In genomic region chr14:101235872-101236221, GRCh38 we compare ENCODE assay signal across 12 cellular contexts.
DNase-seq lines count a peak whose midpoint lies in the region; ATAC-seq and TF ChIP-seq lines count a peak whose summit lies in the region.
"Had no signal": no experiment of that assay in that cellular context is flagged by ENCODE, and none has a peak within 500 bp of the region (broad histone marks: within the 10 kb centered on the region; RNA-seq: fewer than 3 reads in every experiment).

No MANE protein-coding gene starts in this region.

- H4K8ac ChIP-seq in trophoblast cell (ENCODE audit: low read depth, low read length), result no peak overlapping the region

- no peak overlapping the region for H2BK5ac ChIP-seq in trophoblast cell (ENCODE audit: low read depth, low read length, poor library complexity)

- H3K27ac Mint-ChIP-seq in WTC11 (no peak overlapping the region), glutamatergic neuron (ENCODE audit: unreplicated experiment) (no peak overlapping the region)
- H3K27ac Mint-ChIP-seq: CD8-positive, alpha-beta memory T cell had no signal

- H3K9me3 ChIP-seq in trophoblast cell (ENCODE audit: insufficient read depth, low read depth, low read length), result peaks cover 2% of the 10 kb centered on the region
- H3K9me3 ChIP-seq: BLaER1, Caco-2 had no signal

- H3K27me3 Mint-ChIP-seq in WTC11 (ENCODE audit: low read depth) (no peaks in the 10 kb centered on the region; the same call in 1 of the 2 replicates), glutamatergic neuron (ENCODE audit: unreplicated experiment) (peaks cover 3% of the 10 kb centered on the region)

- H3K4me2 ChIP-seq in trophoblast cell (ENCODE audit: low read length), result no peak overlapping the region
- H3K4me2 ChIP-seq: BLaER1 had no signal

- peaks cover 0 to 4% of the 10 kb centered on the region in 2 experiments for H3K4me1 ChIP-seq in trophoblast cell (ENCODE audit: control insufficient read depth in 1 of 2, insufficient read depth in 2 of 2, low read length in 2 of 2)
- H3K4me1 ChIP-seq: Caco-2 had no signal

- no peak overlapping the region for H3K4ac ChIP-seq in trophoblast cell (ENCODE audit: low read depth, low read length)

- ATAC-seq in WTC11, result peak; percentile 18; the same call in 1 of the 2 replicates
- ATAC-seq in HG03108 (IDR thresholded peaks at IDR 0.05; ENCODE audit: unreplicated experiment), result no peak
- ATAC-seq in HG03460 (IDR thresholded peaks at IDR 0.05; ENCODE audit: unreplicated experiment), result no peak
- ATAC-seq in omental fat pad (ENCODE audit: low FRiP score), result no peak

- WGBS in trophoblast cell (ENCODE audit: extremely low coverage, insufficient coverage, insufficient read length), result no CpG with 5 or more reads among the region's 8 CpGs

- H3K79me1 ChIP-seq in trophoblast cell (ENCODE audit: low read length), result no peaks in the 10 kb centered on the region

- no peak overlapping the region for H2AFZ ChIP-seq in trophoblast cell (ENCODE audit: insufficient read depth, low read length, poor library complexity)

- no peak overlapping the region for H2BK120ac ChIP-seq in trophoblast cell (ENCODE audit: insufficient read depth, low read length, poor library complexity)

- in situ Hi-C loops in GM13976 (cut with MboI; ENCODE audit: low sequenced_read_pairs, unreplicated experiment), result no loop called here

- no peak overlapping the region for H2AK5ac ChIP-seq in trophoblast cell (ENCODE audit: low read length)

- H3K27ac ChIP-seq in trophoblast cell (ENCODE audit: low read depth, low read length), result no peak overlapping the region
- H3K27ac ChIP-seq: BLaER1 had no signal

- H3K36me3 Mint-ChIP-seq in WTC11 (no peaks in the 10 kb centered on the region), glutamatergic neuron (ENCODE audit: unreplicated experiment) (no peaks in the 10 kb centered on the region)
- H3K36me3 Mint-ChIP-seq: CD8-positive, alpha-beta memory T cell had no signal

- H4K91ac ChIP-seq in trophoblast cell (ENCODE audit: low read depth, low read length), result no peak overlapping the region

- DNase-seq in GM13976 (ENCODE audit: low spot score) (peak; percentile 16), WTC11 (ENCODE audit: low spot score) (no peak), mesenteric fat pad (ENCODE audit: low spot score) (peak; percentile 49), trophoblast cell (no peak), glutamatergic neuron (no peak), omental fat pad (ENCODE audit: low spot score) (no peak)
- DNase-seq: CD8-positive, alpha-beta memory T cell; GDM1 had no signal

- H3K36me3 ChIP-seq in trophoblast cell (ENCODE audit: control insufficient read depth in 1 of 2, insufficient read depth in 2 of 2, low read length in 2 of 2), result no peaks in the 10 kb centered on the region
- H3K36me3 ChIP-seq: BLaER1 had no signal

- H3K27me3 ChIP-seq in trophoblast cell (ENCODE audit: insufficient read depth, low read length), result no peaks in the 10 kb centered on the region

- H3K14ac ChIP-seq in trophoblast cell (ENCODE audit: low read length), result no peak overlapping the region

- H3K18ac ChIP-seq in trophoblast cell (ENCODE audit: low read length), result no peak overlapping the region

- no peaks in the 10 kb centered on the region for H3K79me2 ChIP-seq in trophoblast cell (ENCODE audit: control insufficient read depth, insufficient read depth, low read length, poor library complexity)

- no peak overlapping the region for H4K12ac ChIP-seq in trophoblast cell (ENCODE audit: low read depth, low read length)

- H2BK12ac ChIP-seq in trophoblast cell (ENCODE audit: low read length), result peak overlapping the region; percentile 9

- H3K4me3 Mint-ChIP-seq in WTC11 (no peak overlapping the region), glutamatergic neuron (ENCODE audit: unreplicated experiment) (no peak overlapping the region)
- H3K4me3 Mint-ChIP-seq: CD8-positive, alpha-beta memory T cell had no signal

- TF ChIP-seq CTCF in GM13976 (IDR thresholded peaks at IDR 0.05; ENCODE audit: borderline replicate concordance, control extremely low read depth, extremely low read depth, insufficient read depth, missing control alignments) (no peak), WTC11 (IDR thresholded peaks at IDR 0.05) (no peak), glutamatergic neuron (IDR thresholded peaks at IDR 0.05; ENCODE audit: partially characterized antibody, unreplicated experiment) (no peak), omental fat pad (IDR thresholded peaks at IDR 0.05) (no peak)

- H3K9ac ChIP-seq in trophoblast cell (ENCODE audit: low read length), result no peak overlapping the region
- H3K9ac ChIP-seq: BLaER1 had no signal

- no peak overlapping the region for H3K4me3 ChIP-seq in trophoblast cell (ENCODE audit: low read depth, low read length)
- H3K4me3 ChIP-seq: BLaER1 had no signal

- CTCF ChIA-PET in WTC11 (lab: Charles Lee), result interaction anchor here (0.6 to 1.6 kb wide), 15 partner anchors 11 to 393 kb away, joined by 3 to 16 read pairs (median 3); no protein-coding TSS in a partner anchor

- H3K4me1 Mint-ChIP-seq in WTC11 (peaks cover 10% of the 10 kb centered on the region), glutamatergic neuron (ENCODE audit: low read depth, unreplicated experiment) (peaks cover 3% of the 10 kb centered on the region)
- H3K4me1 Mint-ChIP-seq: CD8-positive, alpha-beta memory T cell had no signal

- H3K9me3 Mint-ChIP-seq in WTC11, result peaks cover 2% of the 10 kb centered on the region
- peaks cover 2% of the 10 kb centered on the region for H3K9me3 Mint-ChIP-seq in glutamatergic neuron (ENCODE audit: unreplicated experiment)
- H3K9me3 Mint-ChIP-seq: CD8-positive, alpha-beta memory T cell had no signal

- POLR2A ChIA-PET in WTC11 (lab: Charles Lee), result interaction anchor here (0.8 kb wide), 1 partner anchor 168 kb away, joined by 3 read pairs; no protein-coding TSS in a partner anchor

- H3K23ac ChIP-seq in trophoblast cell (ENCODE audit: low read length), result no peak overlapping the region

TF ChIP-seq in WTC11, 78 proteins besides CTCF, POLR2A, EP300 and RAD21 (continues in another document):
- no peak for TF ChIP-seq ZNF396 (CRISPR knock-in tag; IDR thresholded peaks at IDR 0.05; ENCODE audit: borderline replicate concordance)
- TF ChIP-seq, protein P1, sequence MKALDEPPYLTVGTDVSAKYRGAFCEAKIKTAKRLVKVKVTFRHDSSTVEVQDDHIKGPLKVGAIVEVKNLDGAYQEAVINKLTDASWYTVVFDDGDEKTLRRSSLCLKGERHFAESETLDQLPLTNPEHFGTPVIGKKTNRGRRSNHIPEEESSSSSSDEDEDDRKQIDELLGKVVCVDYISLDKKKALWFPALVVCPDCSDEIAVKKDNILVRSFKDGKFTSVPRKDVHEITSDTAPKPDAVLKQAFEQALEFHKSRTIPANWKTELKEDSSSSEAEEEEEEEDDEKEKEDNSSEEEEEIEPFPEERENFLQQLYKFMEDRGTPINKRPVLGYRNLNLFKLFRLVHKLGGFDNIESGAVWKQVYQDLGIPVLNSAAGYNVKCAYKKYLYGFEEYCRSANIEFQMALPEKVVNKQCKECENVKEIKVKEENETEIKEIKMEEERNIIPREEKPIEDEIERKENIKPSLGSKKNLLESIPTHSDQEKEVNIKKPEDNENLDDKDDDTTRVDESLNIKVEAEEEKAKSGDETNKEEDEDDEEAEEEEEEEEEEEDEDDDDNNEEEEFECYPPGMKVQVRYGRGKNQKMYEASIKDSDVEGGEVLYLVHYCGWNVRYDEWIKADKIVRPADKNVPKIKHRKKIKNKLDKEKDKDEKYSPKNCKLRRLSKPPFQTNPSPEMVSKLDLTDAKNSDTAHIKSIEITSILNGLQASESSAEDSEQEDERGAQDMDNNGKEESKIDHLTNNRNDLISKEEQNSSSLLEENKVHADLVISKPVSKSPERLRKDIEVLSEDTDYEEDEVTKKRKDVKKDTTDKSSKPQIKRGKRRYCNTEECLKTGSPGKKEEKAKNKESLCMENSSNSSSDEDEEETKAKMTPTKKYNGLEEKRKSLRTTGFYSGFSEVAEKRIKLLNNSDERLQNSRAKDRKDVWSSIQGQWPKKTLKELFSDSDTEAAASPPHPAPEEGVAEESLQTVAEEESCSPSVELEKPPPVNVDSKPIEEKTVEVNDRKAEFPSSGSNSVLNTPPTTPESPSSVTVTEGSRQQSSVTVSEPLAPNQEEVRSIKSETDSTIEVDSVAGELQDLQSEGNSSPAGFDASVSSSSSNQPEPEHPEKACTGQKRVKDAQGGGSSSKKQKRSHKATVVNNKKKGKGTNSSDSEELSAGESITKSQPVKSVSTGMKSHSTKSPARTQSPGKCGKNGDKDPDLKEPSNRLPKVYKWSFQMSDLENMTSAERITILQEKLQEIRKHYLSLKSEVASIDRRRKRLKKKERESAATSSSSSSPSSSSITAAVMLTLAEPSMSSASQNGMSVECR (CRISPR knock-in tag; IDR thresholded peaks at IDR 0.05; ENCODE audit: borderline replicate concordance), result no peak
- TF ChIP-seq, protein P2, sequence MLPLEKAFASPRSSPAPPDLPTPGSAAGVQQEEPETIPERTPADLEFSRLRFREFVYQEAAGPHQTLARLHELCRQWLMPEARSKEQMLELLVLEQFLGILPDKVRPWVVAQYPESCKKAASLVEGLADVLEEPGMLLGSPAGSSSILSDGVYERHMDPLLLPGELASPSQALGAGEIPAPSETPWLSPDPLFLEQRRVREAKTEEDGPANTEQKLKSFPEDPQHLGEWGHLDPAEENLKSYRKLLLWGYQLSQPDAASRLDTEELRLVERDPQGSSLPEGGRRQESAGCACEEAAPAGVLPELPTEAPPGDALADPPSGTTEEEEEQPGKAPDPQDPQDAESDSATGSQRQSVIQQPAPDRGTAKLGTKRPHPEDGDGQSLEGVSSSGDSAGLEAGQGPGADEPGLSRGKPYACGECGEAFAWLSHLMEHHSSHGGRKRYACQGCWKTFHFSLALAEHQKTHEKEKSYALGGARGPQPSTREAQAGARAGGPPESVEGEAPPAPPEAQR (CRISPR knock-in tag; IDR thresholded peaks at IDR 0.05), result no peak

Comparison
In these comparisons a context has a peak if more than half of its experiments do, and no peak if none do; other contexts are left out.
1. DNase-seq: peak in GM13976 (single experiment) and mesenteric fat pad (single experiment); none in WTC11 (single experiment), trophoblast cell (0 of 2), glutamatergic neuron (single experiment) and omental fat pad (single experiment).